In the genomic region with DNA sequence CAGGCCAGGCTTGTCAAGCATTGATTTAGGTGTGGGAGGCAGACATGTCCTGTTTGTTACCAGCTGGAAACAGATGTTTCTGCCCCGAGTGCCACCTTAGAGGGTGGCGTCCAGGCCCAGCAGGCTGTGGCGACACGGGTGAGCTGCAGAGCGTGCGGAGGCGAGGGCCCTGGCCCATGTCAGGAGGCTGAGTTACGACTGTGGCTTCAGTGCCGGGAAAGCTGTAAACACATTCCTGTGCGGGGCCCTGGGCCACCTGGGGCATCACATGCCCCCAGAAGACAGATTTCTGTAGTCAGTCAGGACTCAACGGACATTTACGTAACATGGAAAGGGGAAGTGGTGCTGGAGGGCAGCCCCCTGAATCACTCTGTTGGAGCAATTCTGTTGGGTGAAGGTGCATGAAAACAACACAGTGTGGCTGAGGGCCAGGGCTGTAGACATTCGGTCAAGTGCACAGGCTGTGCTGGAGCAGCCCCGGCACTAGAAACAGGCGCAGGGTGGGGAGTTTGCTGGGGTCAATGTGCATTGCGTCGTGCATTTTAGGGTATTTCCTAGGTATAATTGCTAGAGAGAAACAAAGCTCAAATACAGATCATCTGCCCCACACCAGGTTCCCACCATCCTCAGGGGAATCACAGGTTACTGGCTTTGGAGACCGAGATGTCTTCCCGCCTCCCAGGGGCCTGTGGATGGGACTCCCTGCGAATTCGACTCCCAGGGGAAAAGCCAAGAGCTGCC, we compare ENCODE assay signal across 14 cellular contexts.
DNase-seq lines count a peak whose midpoint lies in the region; ATAC-seq and TF ChIP-seq lines count a peak whose summit lies in the region.
"Had no signal": no experiment of that assay in that cellular context is flagged by ENCODE, and none has a peak within 500 bp of the region (broad histone marks: within the 10 kb centered on the region; RNA-seq: fewer than 3 reads in every experiment).

No MANE protein-coding gene starts in this region.

- no peak for TF ChIP-seq CTCF in foreskin keratinocyte (conservative IDR thresholded peaks at IDR 0.05)

- H3K36me3 Mint-ChIP-seq in activated CD4-positive, alpha-beta T cell treated with anti-CD3 and anti-CD28 coated beads, Interleukin-2, amount 10 ng/mL, durations not matched to agents 24 days and 14 days (ENCODE audit: low read depth), result no peaks in the 10 kb centered on the region
- H3K36me3 Mint-ChIP-seq in stimulated activated naive CD8-positive, alpha-beta T cell treated with anti-CD3 and anti-CD28 coated beads, Interleukin-15, Interleukin-2, amounts not matched to agents 100 ng/mL and 50 ng/mL, for 24 hours (ENCODE audit: low read depth), result no peaks in the 10 kb centered on the region

- ATAC-seq in HG02642 (IDR thresholded peaks at IDR 0.05; ENCODE audit: poor library complexity, unreplicated experiment) (peak; percentile 57), foreskin keratinocyte (no peak)
- ATAC-seq: A549, left cardiac atrium had no signal

- no peaks in the 10 kb centered on the region for H3K4me1 ChIP-seq in foreskin keratinocyte
- H3K4me1 ChIP-seq: A549, SJSA1 had no signal

- H3K27me3 Mint-ChIP-seq in activated CD4-positive, alpha-beta T cell treated with anti-CD3 and anti-CD28 coated beads, Interleukin-2, amount 10 ng/mL, durations not matched to agents 24 days and 14 days, result peaks cover 35% of the 10 kb centered on the region
- H3K27me3 Mint-ChIP-seq in stimulated activated naive CD8-positive, alpha-beta T cell treated with anti-CD3 and anti-CD28 coated beads, Interleukin-15, Interleukin-2, amounts not matched to agents 100 ng/mL and 50 ng/mL, for 24 hours, result no peaks in the 10 kb centered on the region

- peak; percentile 41 for DNase-seq in activated CD4-positive, alpha-beta T cell treated with anti-CD3 and anti-CD28 coated beads, Interleukin-2, amount 10 ng/mL, durations not matched to agents 24 days and 14 days
- DNase-seq in activated CD4-positive, alpha-beta T cell treated with anti-CD3 and anti-CD28 coated beads for 48 hours, result no peak
- peak; percentile 31 for DNase-seq in NCI-H2171 treated with DMSO at 0.1 percent for 48 hours (lab: John Stamatoyannopoulos, UW)
- DNase-seq in SK-N-DZ (ENCODE audit: low spot score), result no peak
- no peak for DNase-seq in posterior cingulate gyrus
- no peak for DNase-seq in foreskin keratinocyte
- DNase-seq: activated gamma-delta T cell treated with Interleukin-2 at 50 U/mL for 16 hours, Kasumi-1, left cardiac atrium, NCI-H226 had no signal

- H3K27ac ChIP-seq in foreskin keratinocyte, result no peak overlapping the region
- H3K27ac ChIP-seq: A549, SJSA1 had no signal

- H3K4me3 Mint-ChIP-seq in activated CD4-positive, alpha-beta T cell treated with anti-CD3 and anti-CD28 coated beads, Interleukin-2, amount 10 ng/mL, durations not matched to agents 24 days and 14 days, result no peak overlapping the region
- no peak overlapping the region for H3K4me3 Mint-ChIP-seq in stimulated activated naive CD8-positive, alpha-beta T cell treated with anti-CD3 and anti-CD28 coated beads, Interleukin-15, Interleukin-2, amounts not matched to agents 100 ng/mL and 50 ng/mL, for 24 hours

- H3K27me3 ChIP-seq in foreskin keratinocyte, result no peaks in the 10 kb centered on the region
- H3K27me3 ChIP-seq: SJSA1 had no signal

- H3K4me1 Mint-ChIP-seq in activated CD4-positive, alpha-beta T cell treated with anti-CD3 and anti-CD28 coated beads, Interleukin-2, amount 10 ng/mL, durations not matched to agents 24 days and 14 days, result no peaks in the 10 kb centered on the region
- H3K4me1 Mint-ChIP-seq in stimulated activated naive CD8-positive, alpha-beta T cell treated with anti-CD3 and anti-CD28 coated beads, Interleukin-15, Interleukin-2, amounts not matched to agents 100 ng/mL and 50 ng/mL, for 24 hours (ENCODE audit: low read depth), result peaks cover 11% of the 10 kb centered on the region

- H3K27ac Mint-ChIP-seq in activated CD4-positive, alpha-beta T cell treated with anti-CD3 and anti-CD28 coated beads, Interleukin-2, amount 10 ng/mL, durations not matched to agents 24 days and 14 days, result no peak overlapping the region
- H3K27ac Mint-ChIP-seq in stimulated activated naive CD8-positive, alpha-beta T cell treated with anti-CD3 and anti-CD28 coated beads, Interleukin-15, Interleukin-2, amounts not matched to agents 100 ng/mL and 50 ng/mL, for 24 hours, result peak overlapping the region; percentile 59

- no peaks in the 10 kb centered on the region for H3K9me3 Mint-ChIP-seq in activated CD4-positive, alpha-beta T cell treated with anti-CD3 and anti-CD28 coated beads, Interleukin-2, amount 10 ng/mL, durations not matched to agents 24 days and 14 days
- no peaks in the 10 kb centered on the region for H3K9me3 Mint-ChIP-seq in stimulated activated naive CD8-positive, alpha-beta T cell treated with anti-CD3 and anti-CD28 coated beads, Interleukin-15, Interleukin-2, amounts not matched to agents 100 ng/mL and 50 ng/mL, for 24 hours

- intact Hi-C loops in activated CD4-positive, alpha-beta T cell treated with anti-CD3 and anti-CD28 coated beads, Interleukin-2, amount 10 ng/mL, durations not matched to agents 24 days and 14 days (cut with micrococcal nuclease), result no loop called here
- intact Hi-C loops in posterior cingulate gyrus (cut with DNase I), result no loop called here

Comparison
In these comparisons a context has a peak if more than half of its experiments do, and no peak if none do; other contexts are left out.
1. DNase-seq: peak in activated CD4-positive, alpha-beta T cell treated with anti-CD3 and anti-CD28 coated beads, Interleukin-2, amount 10 ng/mL, durations not matched to agents 24 days and 14 days (single experiment) and NCI-H2171 treated with DMSO at 0.1 percent for 48 hours (single experiment); none in activated CD4-positive, alpha-beta T cell treated with anti-CD3 and anti-CD28 coated beads for 48 hours (single experiment), SK-N-DZ (single experiment), posterior cingulate gyrus (0 of 10) and foreskin keratinocyte (0 of 2).